ENCODE assay signal across 1 cellular context in the genomic region with DNA sequence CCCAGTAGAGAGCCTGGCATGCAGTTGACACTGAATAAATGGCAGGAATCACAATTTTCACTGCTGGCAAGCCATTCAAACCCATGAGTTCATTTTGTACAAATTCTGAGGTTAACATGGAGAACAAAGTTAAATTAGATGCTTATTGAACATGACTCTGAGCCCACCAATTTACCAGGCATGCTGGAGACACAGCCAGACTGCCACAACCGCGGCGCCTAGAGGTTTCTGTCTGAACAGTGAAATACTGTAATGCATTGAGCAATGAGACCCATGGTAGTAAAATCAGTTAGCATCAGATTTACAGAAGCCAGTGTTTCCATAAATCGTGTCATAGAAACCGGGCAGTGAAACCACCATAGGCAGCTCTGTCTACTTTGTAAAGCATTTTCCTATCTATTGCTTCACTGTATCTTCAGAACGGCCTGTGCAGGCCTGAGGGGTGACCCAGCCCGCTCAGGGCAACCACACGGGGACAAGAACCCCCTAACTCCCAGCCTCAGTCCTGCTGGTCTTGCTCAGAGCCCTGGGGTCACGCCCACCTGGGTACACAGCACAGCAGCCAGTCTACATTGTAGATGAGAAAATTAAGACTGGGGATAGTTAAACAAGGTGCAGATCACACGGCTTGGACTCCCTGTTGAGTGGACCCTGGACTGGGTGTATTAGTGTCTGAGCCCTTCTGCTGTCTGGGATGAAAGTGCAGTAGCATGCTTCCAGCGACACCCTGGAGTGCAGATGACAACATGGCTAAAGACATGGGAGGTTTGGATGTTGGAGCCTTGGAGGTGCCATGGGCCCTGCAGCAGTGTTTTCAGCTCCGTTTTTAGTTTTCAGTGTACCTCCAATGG.
TF ChIP-seq lines count a peak whose summit lies in the region.

No MANE protein-coding gene starts in this region.

TF ChIP-seq in HepG2, 621 proteins besides CTCF, POLR2A, EP300 and RAD21:
- TF ChIP-seq HNF4A (CRISPR knock-in tag; IDR thresholded peaks at IDR 0.05): peak; percentile 47; the same call in 1 of the 2 replicates
- no peak for TF ChIP-seq IKZF4 (CRISPR knock-in tag; IDR thresholded peaks at IDR 0.05; ENCODE audit: borderline replicate concordance, low read depth, not compliant biosample characterization)
- TF ChIP-seq ZIK1 (CRISPR knock-in tag; IDR thresholded peaks at IDR 0.05; ENCODE audit: borderline replicate concordance, low read depth): no peak
- TF ChIP-seq, protein P1, sequence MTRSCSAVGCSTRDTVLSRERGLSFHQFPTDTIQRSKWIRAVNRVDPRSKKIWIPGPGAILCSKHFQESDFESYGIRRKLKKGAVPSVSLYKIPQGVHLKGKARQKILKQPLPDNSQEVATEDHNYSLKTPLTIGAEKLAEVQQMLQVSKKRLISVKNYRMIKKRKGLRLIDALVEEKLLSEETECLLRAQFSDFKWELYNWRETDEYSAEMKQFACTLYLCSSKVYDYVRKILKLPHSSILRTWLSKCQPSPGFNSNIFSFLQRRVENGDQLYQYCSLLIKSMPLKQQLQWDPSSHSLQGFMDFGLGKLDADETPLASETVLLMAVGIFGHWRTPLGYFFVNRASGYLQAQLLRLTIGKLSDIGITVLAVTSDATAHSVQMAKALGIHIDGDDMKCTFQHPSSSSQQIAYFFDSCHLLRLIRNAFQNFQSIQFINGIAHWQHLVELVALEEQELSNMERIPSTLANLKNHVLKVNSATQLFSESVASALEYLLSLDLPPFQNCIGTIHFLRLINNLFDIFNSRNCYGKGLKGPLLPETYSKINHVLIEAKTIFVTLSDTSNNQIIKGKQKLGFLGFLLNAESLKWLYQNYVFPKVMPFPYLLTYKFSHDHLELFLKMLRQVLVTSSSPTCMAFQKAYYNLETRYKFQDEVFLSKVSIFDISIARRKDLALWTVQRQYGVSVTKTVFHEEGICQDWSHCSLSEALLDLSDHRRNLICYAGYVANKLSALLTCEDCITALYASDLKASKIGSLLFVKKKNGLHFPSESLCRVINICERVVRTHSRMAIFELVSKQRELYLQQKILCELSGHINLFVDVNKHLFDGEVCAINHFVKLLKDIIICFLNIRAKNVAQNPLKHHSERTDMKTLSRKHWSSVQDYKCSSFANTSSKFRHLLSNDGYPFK (CRISPR knock-in tag; IDR thresholded peaks at IDR 0.05; ENCODE audit: borderline replicate concordance): no peak
